In the genomic region with DNA sequence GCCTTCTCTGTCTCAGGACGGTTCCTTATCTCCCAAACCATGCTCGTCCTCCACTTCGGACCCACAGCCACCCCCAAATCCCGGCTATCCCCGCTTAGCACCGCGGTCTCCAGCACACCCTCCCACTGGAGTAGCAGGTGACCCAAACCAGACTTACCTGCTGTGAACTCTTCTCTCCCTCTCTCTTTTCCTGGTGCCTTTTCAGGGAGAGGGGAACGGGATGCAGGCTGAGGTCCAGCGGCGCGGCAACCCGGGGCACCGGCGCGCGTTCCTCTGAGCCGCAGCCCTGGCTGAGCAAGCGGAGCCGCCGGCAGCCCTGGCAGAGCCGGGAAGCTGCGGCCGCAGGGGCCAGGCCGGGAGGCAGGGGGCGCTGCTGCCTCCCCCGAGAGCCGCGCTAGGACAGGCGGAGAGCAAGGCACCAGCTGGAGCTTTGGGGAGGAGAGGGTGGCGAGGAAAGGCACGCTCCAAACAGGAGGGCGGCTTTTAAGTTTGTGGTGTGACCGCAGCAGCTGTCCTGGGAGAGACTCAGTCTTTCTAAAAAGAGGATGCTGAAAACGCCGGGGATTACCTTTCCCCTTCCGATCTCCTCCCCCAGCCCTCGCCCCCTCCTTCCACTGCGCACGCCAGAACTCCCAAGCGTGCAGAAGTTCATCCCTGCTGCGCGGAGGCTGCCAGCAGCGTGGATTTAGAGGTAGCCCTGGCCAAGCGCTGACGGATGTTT, we compare ENCODE assay signal across 8 cellular contexts. TPM values are rescaled to one million over a fixed set of nuclear protein-coding genes. Genes with fewer than 3 reads are reported as not detected.
DNase-seq lines count a peak whose midpoint lies in the region; ATAC-seq and TF ChIP-seq lines count a peak whose summit lies in the region.

A gene (minus strand): TSS at position 536 of the 721 bp plus-strand sequence. CDS start 65,165 bp downstream, outside the sequence.

- H3K4me3 Mint-ChIP-seq in activated CD4-positive, alpha-beta T cell treated with anti-CD3 and anti-CD28 coated beads, Interleukin-2, amount 10 ng/mL, durations not matched to agents 24 days and 14 days: peak within 1 kb of the TSS; percentile 66
- H3K4me3 Mint-ChIP-seq in GM23338: peak within 1 kb of the TSS; percentile 82

- H3K27ac Mint-ChIP-seq in activated CD4-positive, alpha-beta T cell treated with anti-CD3 and anti-CD28 coated beads, Interleukin-2, amount 10 ng/mL, durations not matched to agents 24 days and 14 days: peak within 1 kb of the TSS; percentile 32
- no peak within 1 kb of the TSS for H3K27ac Mint-ChIP-seq in GM23338

- H3K27me3 ChIP-seq in GM23338 (ENCODE audit: insufficient read depth) (peaks cover 50% of the 10 kb centered on the region), left lung (peaks cover 5 to 55% of the 10 kb centered on the region in 2 donors), stomach (peaks cover 0 to 26% (median 15%) of the 10 kb centered on the region in 3 donors)

- peak within 1 kb of the TSS; percentile 96 for H3K4me2 ChIP-seq in GM23338

- peak; percentile 72 for DNase-seq in activated CD4-positive, alpha-beta T cell treated with anti-CD3 and anti-CD28 coated beads, Interleukin-2, amount 10 ng/mL, durations not matched to agents 24 days and 14 days
- DNase-seq in activated CD4-positive, alpha-beta T cell treated with anti-CD3 and anti-CD28 coated beads for 1 hour: no peak
- DNase-seq in GM23338 (ENCODE audit: low spot score) (peak; percentile 90), KBM-7 (peak; percentile 98), RWPE1 (ENCODE audit: low spot score) (peak; percentile 55), dermis blood vessel endothelial cell (peak; percentile 87), left lung (peak; percentile 66 to 87), stomach (peak; percentile 78)

- H3K36me3 Mint-ChIP-seq in activated CD4-positive, alpha-beta T cell treated with anti-CD3 and anti-CD28 coated beads, Interleukin-2, amount 10 ng/mL, durations not matched to agents 24 days and 14 days (ENCODE audit: low read depth): no peaks in the 10 kb centered on the region
- no peaks in the 10 kb centered on the region for H3K36me3 Mint-ChIP-seq in GM23338 (ENCODE audit: low read depth)

- H4K20me1 ChIP-seq in GM23338 (replicated peaks; ENCODE audit: insufficient read depth): no peaks in the 10 kb centered on the region

- peak within 1 kb of the TSS; percentile 100 for H2AFZ ChIP-seq in GM23338

- H3K9me3 ChIP-seq in left lung (no peaks in the 10 kb centered on the region), stomach (no peaks in the 10 kb centered on the region)

- no peak for TF ChIP-seq EP300 in stomach (IDR thresholded peaks at IDR 0.05)

- H3K27ac ChIP-seq in GM23338 (ENCODE audit: low read depth): no peak within 1 kb of the TSS
- H3K27ac ChIP-seq in RWPE1: no peak within 1 kb of the TSS
- H3K27ac ChIP-seq in left lung: peak within 1 kb of the TSS in 1 of 2 donors; percentile 78
- H3K27ac ChIP-seq in stomach: peak within 1 kb of the TSS; percentile 43 to 80 (median 72)

- 0 to 3% (median 1%) methylated on average over 14 to 45 of the region's 45 CpGs for WGBS in stomach, 5 donors

- no peaks in the 10 kb centered on the region for H3K9me2 ChIP-seq in GM23338 (ENCODE audit: insufficient read depth)

- no peaks in the 10 kb centered on the region for H3K36me3 ChIP-seq in GM23338 (ENCODE audit: insufficient read depth)
- no peaks in the 10 kb centered on the region for H3K36me3 ChIP-seq in left lung
- no peaks in the 10 kb centered on the region for H3K36me3 ChIP-seq in stomach

- intact Hi-C loops in activated CD4-positive, alpha-beta T cell treated with anti-CD3 and anti-CD28 coated beads, Interleukin-2, amount 10 ng/mL, durations not matched to agents 24 days and 14 days (cut with micrococcal nuclease): no loop called here
- intact Hi-C loops in left lung (cut with DNase I): loop anchor here in 1 of 2 donors (10.0 kb wide), 1 partner anchor 142 kb away; no protein-coding TSS in a partner anchor
- intact Hi-C loops in stomach (cut with DNase I; ENCODE audit: low total_unique reads): loop anchor here (10.0 kb wide), 1 partner anchor 142 kb away; no protein-coding TSS in a partner anchor

- H3K4me1 Mint-ChIP-seq in activated CD4-positive, alpha-beta T cell treated with anti-CD3 and anti-CD28 coated beads, Interleukin-2, amount 10 ng/mL, durations not matched to agents 24 days and 14 days: peaks cover 5% of the 10 kb centered on the region
- peaks cover 20% of the 10 kb centered on the region; the same call in 2 of the 3 replicates for H3K4me1 Mint-ChIP-seq in GM23338

- H3K4me1 ChIP-seq in GM23338 (ENCODE audit: insufficient read depth): peaks cover 12% of the 10 kb centered on the region; the same call in 1 of the 2 replicates
- peaks cover 0 to 20% of the 10 kb centered on the region in 2 donors for H3K4me1 ChIP-seq in left lung
- peaks cover 7 to 32% (median 24%) of the 10 kb centered on the region in 4 donors for H3K4me1 ChIP-seq in stomach

- TF ChIP-seq POLR2A in stomach (IDR thresholded peaks at IDR 0.05): no peak

- peak; percentile 67 to 89 for TF ChIP-seq CTCF in GM23338 (conservative IDR thresholded peaks at IDR 0.05; ENCODE audit: low read depth in 2 of 2)
- peak; percentile 60 for TF ChIP-seq CTCF in RWPE1 (conservative IDR thresholded peaks at IDR 0.05; ENCODE audit: low read depth)
- peak; percentile 64 to 69 for TF ChIP-seq CTCF in left lung (IDR thresholded peaks at IDR 0.05)
- TF ChIP-seq CTCF in stomach (IDR thresholded peaks at IDR 0.05): peak in 5 of 7 experiments; percentile 62 to 82 (median 74)

- in situ Hi-C loops in KBM-7 (cut with MboI; ENCODE audit: low pct_unique_long_range_greater_than_20kb, low sequenced_read_pairs): no loop called here

- peak within 1 kb of the TSS; percentile 91 for H3K4me3 ChIP-seq in GM23338
- H3K4me3 ChIP-seq in left lung: peak within 1 kb of the TSS; percentile 34 to 40
- H3K4me3 ChIP-seq in stomach: peak within 1 kb of the TSS; percentile 56 to 68 (median 62)

- ATAC-seq in GM23338 (peak; percentile 93), left lung (peak; percentile 98)

- POLR2A ChIA-PET in RWPE1 (lab: Yijun Ruan, JAX; ENCODE audit: low non-redundant PET): no interaction called here

- no peaks in the 10 kb centered on the region for H3F3A ChIP-seq in GM23338 (replicated peaks; ENCODE audit: low read depth)

- CTCF ChIA-PET in RWPE1 (lab: Yijun Ruan, JAX): interaction anchor here (0.6 to 2.1 kb wide), 10 partner anchors 9 to 652 kb away, joined by 3 to 7 read pairs (median 4); no protein-coding TSS in a partner anchor

- H3K9me3 Mint-ChIP-seq in activated CD4-positive, alpha-beta T cell treated with anti-CD3 and anti-CD28 coated beads, Interleukin-2, amount 10 ng/mL, durations not matched to agents 24 days and 14 days: no peaks in the 10 kb centered on the region
- H3K9me3 Mint-ChIP-seq in GM23338: no peaks in the 10 kb centered on the region

- H3K79me2 ChIP-seq in GM23338 (replicated peaks; ENCODE audit: insufficient read depth): no peaks in the 10 kb centered on the region

- peaks cover 33% of the 10 kb centered on the region for H3K27me3 Mint-ChIP-seq in activated CD4-positive, alpha-beta T cell treated with anti-CD3 and anti-CD28 coated beads, Interleukin-2, amount 10 ng/mL, durations not matched to agents 24 days and 14 days
- H3K27me3 Mint-ChIP-seq in GM23338 (ENCODE audit: insufficient read depth, low read depth, poor library complexity): peaks cover 27% of the 10 kb centered on the region

TF ChIP-seq in GM23338, 12 proteins besides CTCF, POLR2A, EP300 and RAD21:
- TF ChIP-seq, protein P1, sequence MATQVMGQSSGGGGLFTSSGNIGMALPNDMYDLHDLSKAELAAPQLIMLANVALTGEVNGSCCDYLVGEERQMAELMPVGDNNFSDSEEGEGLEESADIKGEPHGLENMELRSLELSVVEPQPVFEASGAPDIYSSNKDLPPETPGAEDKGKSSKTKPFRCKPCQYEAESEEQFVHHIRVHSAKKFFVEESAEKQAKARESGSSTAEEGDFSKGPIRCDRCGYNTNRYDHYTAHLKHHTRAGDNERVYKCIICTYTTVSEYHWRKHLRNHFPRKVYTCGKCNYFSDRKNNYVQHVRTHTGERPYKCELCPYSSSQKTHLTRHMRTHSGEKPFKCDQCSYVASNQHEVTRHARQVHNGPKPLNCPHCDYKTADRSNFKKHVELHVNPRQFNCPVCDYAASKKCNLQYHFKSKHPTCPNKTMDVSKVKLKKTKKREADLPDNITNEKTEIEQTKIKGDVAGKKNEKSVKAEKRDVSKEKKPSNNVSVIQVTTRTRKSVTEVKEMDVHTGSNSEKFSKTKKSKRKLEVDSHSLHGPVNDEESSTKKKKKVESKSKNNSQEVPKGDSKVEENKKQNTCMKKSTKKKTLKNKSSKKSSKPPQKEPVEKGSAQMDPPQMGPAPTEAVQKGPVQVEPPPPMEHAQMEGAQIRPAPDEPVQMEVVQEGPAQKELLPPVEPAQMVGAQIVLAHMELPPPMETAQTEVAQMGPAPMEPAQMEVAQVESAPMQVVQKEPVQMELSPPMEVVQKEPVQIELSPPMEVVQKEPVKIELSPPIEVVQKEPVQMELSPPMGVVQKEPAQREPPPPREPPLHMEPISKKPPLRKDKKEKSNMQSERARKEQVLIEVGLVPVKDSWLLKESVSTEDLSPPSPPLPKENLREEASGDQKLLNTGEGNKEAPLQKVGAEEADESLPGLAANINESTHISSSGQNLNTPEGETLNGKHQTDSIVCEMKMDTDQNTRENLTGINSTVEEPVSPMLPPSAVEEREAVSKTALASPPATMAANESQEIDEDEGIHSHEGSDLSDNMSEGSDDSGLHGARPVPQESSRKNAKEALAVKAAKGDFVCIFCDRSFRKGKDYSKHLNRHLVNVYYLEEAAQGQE (IDR thresholded peaks at IDR 0.05; ENCODE audit: unreplicated experiment): no peak
- TF ChIP-seq CREB1 (CRISPR knock-in tag; IDR thresholded peaks at IDR 0.05; ENCODE audit: low read depth) (no peak), NANOG (IDR thresholded peaks at IDR 0.05; ENCODE audit: borderline replicate concordance) (no peak), EZH2phosphoT487 (IDR thresholded peaks at IDR 0.05; ENCODE audit: unreplicated experiment) (no peak), POLR2AphosphoS5 (IDR thresholded peaks at IDR 0.05; ENCODE audit: low read depth) (no peak; the same call in 1 of the 2 replicates), ZNF331 (CRISPR knock-in tag; IDR thresholded peaks at IDR 0.05; ENCODE audit: low read depth) (no peak)

RNA-seq across cellular contexts. Expression of the gene that starts here (rescaled TPM):
- 0.47 and 0.64 TPM in 2 replicates for total RNA-seq in activated CD4-positive, alpha-beta T cell treated with anti-CD3 and anti-CD28 coated beads, Interleukin-2, amount 10 ng/mL, durations not matched to agents 24 days and 14 days
- total RNA-seq in GM23338 (2014; rRNA removed; shearing (Covaris generic)): 7.2 and 8.9 TPM in 2 replicates
- polyA plus RNA-seq in GM23338 (2016; fragmentation: Nextera tagmentation; extraction: Ambion mirVana) (1.5 and 1.7 TPM in 2 replicates), stomach (1 to 10 TPM in 1 of 3 donors, under 1 TPM in 2; 0.44 to 2.4 (median 0.93) TPM)
- total RNA-seq in dermis blood vessel endothelial cell (3.0 and 20.4 TPM in 2 replicates), left lung (1 to 10 TPM; 5.5 to 9.1 TPM), stomach (10 to 100 TPM in 1 of 5 donors, 1 to 10 TPM in 3, not detected in 1; 2.6 to 20.9 (median 2.9) TPM)

Comparison
In these comparisons a context has a peak if more than half of its experiments do, and no peak if none do; other contexts are left out.
1. Peak in DNase-seq in activated CD4-positive, alpha-beta T cell treated with anti-CD3 and anti-CD28 coated beads, Interleukin-2, amount 10 ng/mL, durations not matched to agents 24 days and 14 days; RNA of the gene not detected or under 1 TPM.
2. H3K27ac ChIP-seq: peak in stomach (5 of 5); none in GM23338 (single experiment) and RWPE1 (single experiment).
3. H3K4me3 ChIP-seq: peak in every context shown above with its lines; median percentile 91 in GM23338; 62 in stomach; 37 in left lung.
4. Peak in every context shown above with its lines, with median percentiles within 50 percentile points of each other: CTCF ChIP-seq.